Comparison of ENCODE assay signal across 1 cellular context in genomic region chr9:123319541-123320339, GRCh38.
A peak's percentile ranks its signal among the peaks of the same experiment; 100 is the strongest.
TF ChIP-seq lines count a peak whose summit lies in the region.

No MANE protein-coding gene starts in this region.

TF ChIP-seq in HepG2, 621 proteins besides CTCF, POLR2A, EP300 and RAD21 (continues in another document):
- TF ChIP-seq ZFP91 (CRISPR knock-in tag; IDR thresholded peaks at IDR 0.05; ENCODE audit: borderline replicate concordance) (no peak), SNAPC4 (CRISPR knock-in tag; IDR thresholded peaks at IDR 0.05) (no peak), KMT2A (CRISPR knock-in tag; IDR thresholded peaks at IDR 0.05) (no peak), ZFP82 (CRISPR knock-in tag; IDR thresholded peaks at IDR 0.05; ENCODE audit: borderline replicate concordance) (no peak), SOX13 (IDR thresholded peaks at IDR 0.05) (no peak), SOX13 (CRISPR knock-in tag; conservative IDR thresholded peaks at IDR 0.05 in 1 of 2, IDR thresholded peaks at IDR 0.05 in 1 of 2) (peak in 1 of 2 experiments; percentile 14; a peak in 1 of 4 replicates), XRCC5 (optimal IDR thresholded peaks at IDR 0.05; ENCODE audit: low read length) (no peak), SYNCRIP (IDR thresholded peaks at IDR 0.05; ENCODE audit: insufficient read depth, low read depth, low read length) (no peak), ZNF552 (CRISPR knock-in tag; IDR thresholded peaks at IDR 0.05; ENCODE audit: borderline replicate concordance) (no peak), RARA (CRISPR knock-in tag; IDR thresholded peaks at IDR 0.05) (no peak), MTF1 (CRISPR knock-in tag; IDR thresholded peaks at IDR 0.05) (no peak), ZEB1 (IDR thresholded peaks at IDR 0.05; ENCODE audit: insufficient replicate concordance, low read depth) (no peak), ZNF564 (CRISPR knock-in tag; IDR thresholded peaks at IDR 0.05) (no peak), ZNF260 (CRISPR knock-in tag; IDR thresholded peaks at IDR 0.05; ENCODE audit: borderline replicate concordance, low read depth) (no peak), POLR2AphosphoS2 (IDR thresholded peaks at IDR 0.05; ENCODE audit: low read depth, low read length) (no peak), ZNF121 (CRISPR knock-in tag; IDR thresholded peaks at IDR 0.05) (no peak), RBM39 (IDR thresholded peaks at IDR 0.05; ENCODE audit: low read depth, low read length, poor library complexity, severe bottlenecking) (peak; percentile 52), ZBTB33 (CRISPR knock-in tag; IDR thresholded peaks at IDR 0.05) (peak; percentile 49; the same call in 1 of the 2 replicates), TFAP4 (IDR thresholded peaks at IDR 0.05; ENCODE audit: borderline replicate concordance, low read depth) (peak; percentile 83), AKNA (CRISPR knock-in tag; IDR thresholded peaks at IDR 0.05; ENCODE audit: borderline replicate concordance) (no peak), ZNF687 (CRISPR knock-in tag; IDR thresholded peaks at IDR 0.05) (peak; percentile 33; the same call in 1 of the 2 replicates), ZBTB37 (CRISPR knock-in tag; IDR thresholded peaks at IDR 0.05) (no peak), FOXO1 (CRISPR knock-in tag; IDR thresholded peaks at IDR 0.05) (no peak), ZBTB21 (CRISPR knock-in tag; IDR thresholded peaks at IDR 0.05) (no peak), FOXP1 (IDR thresholded peaks at IDR 0.05) (no peak), FOXP1 (CRISPR knock-in tag; IDR thresholded peaks at IDR 0.05) (peak; percentile 11; the same call in 1 of the 2 replicates), RBAK (CRISPR knock-in tag; IDR thresholded peaks at IDR 0.05) (no peak), HIVEP1 (CRISPR knock-in tag; IDR thresholded peaks at IDR 0.05) (no peak), SOX5 (CRISPR knock-in tag; IDR thresholded peaks at IDR 0.05; ENCODE audit: borderline replicate concordance) (no peak), GATAD2A (CRISPR knock-in tag; IDR thresholded peaks at IDR 0.05) (peak; percentile 51), ADNP (CRISPR knock-in tag; IDR thresholded peaks at IDR 0.05) (no peak), ZNF737 (CRISPR knock-in tag; IDR thresholded peaks at IDR 0.05; ENCODE audit: borderline replicate concordance) (no peak), CHD4 (IDR thresholded peaks at IDR 0.05; ENCODE audit: borderline replicate concordance, low read length) (no peak)
